ENCODE assay signal across 11 cellular contexts in genomic region chr14:89366580-89367448, GRCh38. TPM values are rescaled to one million over a fixed set of nuclear protein-coding genes. Genes with fewer than 3 reads are reported as not detected.
A peak's percentile ranks its signal among the peaks of the same experiment; 100 is the strongest.
DNase-seq lines count a peak whose midpoint lies in the region; ATAC-seq, FAIRE-seq and TF ChIP-seq lines count a peak whose summit lies in the region.
"Had no signal": no experiment of that assay in that cellular context is flagged by ENCODE, and none has a peak within 500 bp of the region (broad histone marks: within the 10 kb centered on the region; RNA-seq: fewer than 3 reads in every experiment).

No MANE protein-coding gene starts in this region.

- H2BK120ac ChIP-seq in H1 (replicated peaks; ENCODE audit: low read depth, low read length) = no peak overlapping the region

- H3K4me3 Mint-ChIP-seq in stimulated activated naive CD8-positive, alpha-beta T cell treated with anti-CD3 and anti-CD28 coated beads, Interleukin-15, Interleukin-2, amounts not matched to agents 100 ng/mL and 50 ng/mL, for 24 hours = peak overlapping the region; percentile 43
- H3K4me3 Mint-ChIP-seq in stimulated activated naive CD8-positive, alpha-beta T cell treated with anti-CD3 and anti-CD28 coated beads, Interleukin-15, amount 100 ng/mL, for 72 hours = peak overlapping the region in 1 of 2 donors; percentile 21

- H3K18ac ChIP-seq in H1 (ENCODE audit: extremely low read depth, low read length) = no peak overlapping the region

- H3K9ac ChIP-seq in H1 (replicated peaks in 1 of 4; ENCODE audit: extremely low read depth in 1 of 4, low read depth in 3 of 4, low read length in 3 of 4) = no peak overlapping the region; a peak in 1 of 7 replicates
- no peak overlapping the region for H3K9ac ChIP-seq in mucosa of rectum (ENCODE audit: low read depth in 1 of 2, low read length in 2 of 2)
- no peak overlapping the region for H3K9ac ChIP-seq in SK-N-SH

- DNase-seq in stimulated activated naive CD8-positive, alpha-beta T cell treated with anti-CD3 and anti-CD28 coated beads, Interleukin-15, amount 100 ng/mL, for 72 hours = no peak
- DNase-seq in H1 (ENCODE audit: low read depth in 1 of 2, low spot score in 2 of 2) (peak in 1 of 2 experiments; percentile 31), aorta (peak in 1 of 2 donors; percentile 74), cerebellum (ENCODE audit: low spot score) (no peak), SK-N-SH (no peak), T1000 (lab: John Stamatoyannopoulos, UW) (no peak)
- DNase-seq: brain microvascular endothelial cell, NCI-H1417 had no signal

- H3K36me3 ChIP-seq in H1 (ENCODE audit: control insufficient read depth in 2 of 4, insufficient read depth in 4 of 4, low read length in 3 of 4) (peaks cover 0 to 6% (median 0%) of the 10 kb centered on the region in 4 experiments; a peak in 2 of 8 replicates), mucosa of rectum (ENCODE audit: control insufficient read depth in 2 of 2, insufficient read depth in 2 of 2, low read length in 2 of 2) (no peaks in the 10 kb centered on the region), aorta (ENCODE audit: control insufficient read depth in 1 of 2, insufficient read depth in 2 of 2, low read length in 1 of 2) (no peaks in the 10 kb centered on the region), SK-N-SH (replicated peaks in 1 of 2; ENCODE audit: control insufficient read depth in 1 of 2, insufficient read depth in 2 of 2, low read length in 1 of 2) (peaks cover 0 to 2% of the 10 kb centered on the region in 2 experiments)
- H3K36me3 ChIP-seq: brain microvascular endothelial cell had no signal

- H3K4me2 ChIP-seq in H1 (ENCODE audit: insufficient read depth in 1 of 2, low read depth in 2 of 2, low read length in 2 of 2) (no peak overlapping the region), SK-N-SH (no peak overlapping the region)

- H3K4ac ChIP-seq in H1 (replicated peaks; ENCODE audit: insufficient read length, low read depth, low read length) = no peak overlapping the region

- peak overlapping the region; percentile 66 for H3K27ac Mint-ChIP-seq in stimulated activated naive CD8-positive, alpha-beta T cell treated with anti-CD3 and anti-CD28 coated beads, Interleukin-15, Interleukin-2, amounts not matched to agents 100 ng/mL and 50 ng/mL, for 24 hours
- peak overlapping the region in 1 of 2 donors; percentile 19 for H3K27ac Mint-ChIP-seq in stimulated activated naive CD8-positive, alpha-beta T cell treated with anti-CD3 and anti-CD28 coated beads, Interleukin-15, amount 100 ng/mL, for 72 hours

- H4K8ac ChIP-seq in H1 (ENCODE audit: extremely low read depth, insufficient read depth, low read length) = no peak overlapping the region

- H2BK15ac ChIP-seq in H1 (ENCODE audit: low read length) = no peak overlapping the region

- FAIRE-seq in H1 (lab: Jason Lieb, UNC) = no peak

- no peaks in the 10 kb centered on the region for H3K9me3 ChIP-seq in H1 (ENCODE audit: insufficient read depth in 2 of 2, low read depth in 1 of 2, low read length in 1 of 2)
- H3K9me3 ChIP-seq in mucosa of rectum (ENCODE audit: control insufficient read depth in 2 of 2, low read length in 2 of 2) = no peaks in the 10 kb centered on the region
- H3K9me3 ChIP-seq in aorta (ENCODE audit: control insufficient read depth, low read length) = no peaks in the 10 kb centered on the region
- no peaks in the 10 kb centered on the region for H3K9me3 ChIP-seq in SK-N-SH

- ATAC-seq in stimulated activated naive CD8-positive, alpha-beta T cell treated with anti-CD3 and anti-CD28 coated beads, Interleukin-15, amount 100 ng/mL, for 72 hours = no peak
- ATAC-seq in aorta (ENCODE audit: low FRiP score) = peak; percentile 39
- ATAC-seq: Panc1 had no signal

- H2AFZ ChIP-seq in H1 (ENCODE audit: low read length) (no peak overlapping the region), SK-N-SH (ENCODE audit: low read depth) (no peak overlapping the region)

- H2BK20ac ChIP-seq in H1 (ENCODE audit: low read length) = no peak overlapping the region

- peaks cover 17% of the 10 kb centered on the region for H3K36me3 Mint-ChIP-seq in stimulated activated naive CD8-positive, alpha-beta T cell treated with anti-CD3 and anti-CD28 coated beads, Interleukin-15, Interleukin-2, amounts not matched to agents 100 ng/mL and 50 ng/mL, for 24 hours (ENCODE audit: low read depth)

- H3K4me1 Mint-ChIP-seq in stimulated activated naive CD8-positive, alpha-beta T cell treated with anti-CD3 and anti-CD28 coated beads, Interleukin-15, Interleukin-2, amounts not matched to agents 100 ng/mL and 50 ng/mL, for 24 hours (ENCODE audit: low read depth) = peaks cover 80% of the 10 kb centered on the region
- peaks cover 83% of the 10 kb centered on the region for H3K4me1 Mint-ChIP-seq in stimulated activated naive CD8-positive, alpha-beta T cell treated with anti-CD3 and anti-CD28 coated beads, Interleukin-15, amount 100 ng/mL, for 72 hours

- no peak overlapping the region for H3K23ac ChIP-seq in H1 (ENCODE audit: insufficient read length)

- no peak for TF ChIP-seq POLR2A in H1 (IDR thresholded peaks at IDR 0.05; ENCODE audit: control extremely low read depth in 1 of 2, low read depth in 2 of 2, low read length in 2 of 2)

- H3K27me3 ChIP-seq in H1 (replicated peaks in 1 of 4; ENCODE audit: control insufficient read depth in 3 of 4, extremely low read depth in 1 of 4, insufficient read depth in 3 of 4, low read length in 3 of 4) (no peaks in the 10 kb centered on the region), mucosa of rectum (ENCODE audit: control insufficient read depth in 2 of 2, insufficient read depth in 2 of 2, low read length in 2 of 2) (no peaks in the 10 kb centered on the region), aorta (ENCODE audit: control insufficient read depth in 1 of 2, insufficient read depth in 2 of 2, low read length in 1 of 2) (no peaks in the 10 kb centered on the region), SK-N-SH (ENCODE audit: insufficient read depth) (no peaks in the 10 kb centered on the region)
- H3K27me3 ChIP-seq: brain microvascular endothelial cell had no signal

- no peak overlapping the region for H4K91ac ChIP-seq in H1 (replicated peaks; ENCODE audit: insufficient read length, low read length)

- no peak overlapping the region; the same call in 1 of the 2 replicates for H2BK12ac ChIP-seq in H1 (ENCODE audit: low read depth, low read length)

- CTCF ChIA-PET in H1 (lab: Charles Lee; ENCODE audit: partially characterized antibody) (interaction anchor here (1.1 kb wide), 1 partner anchor 8 kb away, joined by 3 read pairs; no protein-coding TSS in a partner anchor), SK-N-SH (lab: Yijun Ruan, JAX) (no interaction called here)

- H2AK5ac ChIP-seq in H1 (ENCODE audit: low read depth, low read length) = no peak overlapping the region

- H3K4me1 ChIP-seq in H1 (replicated peaks in 1 of 4; ENCODE audit: control insufficient read depth in 3 of 4, insufficient read depth in 4 of 4, low read length in 3 of 4) (peaks cover 2 to 27% (median 17%) of the 10 kb centered on the region in 4 experiments), mucosa of rectum (ENCODE audit: control insufficient read depth in 2 of 2, insufficient read depth in 2 of 2, low read length in 2 of 2) (peaks cover 33 to 38% of the 10 kb centered on the region in 2 donors), aorta (ENCODE audit: control insufficient read depth in 1 of 2, insufficient read depth in 2 of 2, low read length in 2 of 2) (peaks cover 2 to 6% of the 10 kb centered on the region in 2 donors), SK-N-SH (ENCODE audit: control insufficient read depth in 1 of 2, insufficient read depth in 2 of 2, low read depth in 1 of 2, low read length in 1 of 2) (peaks cover 9 to 17% of the 10 kb centered on the region in 2 experiments; a peak in 2 of 4 replicates)

- TF ChIP-seq CTCF in H1 (IDR thresholded peaks at IDR 0.05; ENCODE audit: control extremely low read depth in 1 of 3, insufficient read depth in 1 of 3, low read depth in 1 of 3, low read length in 3 of 3) (no peak), SK-N-SH (IDR thresholded peaks at IDR 0.05) (no peak)

- no peaks in the 10 kb centered on the region for H3K27me3 Mint-ChIP-seq in stimulated activated naive CD8-positive, alpha-beta T cell treated with anti-CD3 and anti-CD28 coated beads, Interleukin-15, Interleukin-2, amounts not matched to agents 100 ng/mL and 50 ng/mL, for 24 hours
- H3K27me3 Mint-ChIP-seq in stimulated activated naive CD8-positive, alpha-beta T cell treated with anti-CD3 and anti-CD28 coated beads, Interleukin-15, amount 100 ng/mL, for 72 hours = no peaks in the 10 kb centered on the region

- H3K4me3 ChIP-seq in H1 (ENCODE audit: extremely low read depth in 1 of 4, insufficient read depth in 2 of 4, low read depth in 3 of 4, low read length in 4 of 4) (no peak overlapping the region), mucosa of rectum (ENCODE audit: low read length in 2 of 2) (peak overlapping the region in 1 of 2 donors; percentile 49), aorta (ENCODE audit: low read length in 2 of 2) (peak overlapping the region in 1 of 2 donors; percentile 23), SK-N-SH (ENCODE audit: low read depth in 2 of 2, low read length in 1 of 2) (no peak overlapping the region)

- no peak overlapping the region for H3K14ac ChIP-seq in H1 (ENCODE audit: insufficient read length)

- H3F3A ChIP-seq in SK-N-SH (replicated peaks; ENCODE audit: insufficient read depth) = no peaks in the 10 kb centered on the region

- H3K79me2 ChIP-seq in H1 (ENCODE audit: control insufficient read depth in 1 of 2, insufficient read depth in 2 of 2, low read length in 2 of 2) (peaks cover 36 to 90% of the 10 kb centered on the region in 2 experiments), SK-N-SH (ENCODE audit: insufficient read depth) (peaks cover 19% of the 10 kb centered on the region)

- H3K79me1 ChIP-seq in H1 (ENCODE audit: low read depth, low read length) = peaks cover 15% of the 10 kb centered on the region

- TF ChIP-seq RAD21 in H1 (IDR thresholded peaks at IDR 0.05 in 1 of 2, conservative IDR thresholded peaks at IDR 0.05 in 1 of 2; ENCODE audit: low read depth in 2 of 2, low read length in 2 of 2) = no peak
- no peak for TF ChIP-seq RAD21 in SK-N-SH (IDR thresholded peaks at IDR 0.05; ENCODE audit: low read length)

- no peaks in the 10 kb centered on the region for H3K9me2 ChIP-seq in SK-N-SH

- peaks cover 4% of the 10 kb centered on the region for H3K9me3 Mint-ChIP-seq in stimulated activated naive CD8-positive, alpha-beta T cell treated with anti-CD3 and anti-CD28 coated beads, Interleukin-15, Interleukin-2, amounts not matched to agents 100 ng/mL and 50 ng/mL, for 24 hours
- H3K9me3 Mint-ChIP-seq in stimulated activated naive CD8-positive, alpha-beta T cell treated with anti-CD3 and anti-CD28 coated beads, Interleukin-15, amount 100 ng/mL, for 72 hours = peaks cover 0 to 7% of the 10 kb centered on the region in 2 donors

- H3K23me2 ChIP-seq in H1 (ENCODE audit: low read depth, low read length) = no peaks in the 10 kb centered on the region; the same call in 1 of the 2 replicates

- no peak overlapping the region for H4K5ac ChIP-seq in H1 (ENCODE audit: insufficient read length, low read depth, low read length)

- H2BK5ac ChIP-seq in H1 (ENCODE audit: low read depth, low read length) = 0 out of 2 replicates have a peak overlapping the region, but pooled peaks have one; percentile 31

- intact Hi-C loops in aorta (cut with DNase I) = no loop called here

- H3K27ac ChIP-seq in H1 (ENCODE audit: low read depth, low read length) (no peak overlapping the region), mucosa of rectum (ENCODE audit: low read depth in 2 of 2, low read length in 2 of 2) (peak overlapping the region; percentile 34 to 58), aorta (ENCODE audit: low read depth in 1 of 2, low read length in 2 of 2) (peak overlapping the region in 1 of 2 donors; percentile 1), SK-N-SH (ENCODE audit: low read depth in 2 of 2, low read length in 1 of 2) (no peak overlapping the region; a peak in 1 of 4 replicates)
- H3K27ac ChIP-seq: brain microvascular endothelial cell had no signal

- TF ChIP-seq EP300 in H1 (IDR thresholded peaks at IDR 0.05; ENCODE audit: borderline replicate concordance in 1 of 2, low read depth in 2 of 2, low read length in 2 of 2) (no peak), SK-N-SH (IDR thresholded peaks at IDR 0.05; ENCODE audit: borderline replicate concordance in 1 of 2, low read depth in 1 of 2, low read length in 1 of 2) (no peak)

- POLR2A ChIA-PET in H1 (lab: Charles Lee; ENCODE audit: partially characterized antibody) = interaction anchor here (3.6 kb wide), 1 partner anchor 8 kb away, joined by 8 read pairs; no protein-coding TSS in a partner anchor
- POLR2A ChIA-PET in SK-N-SH (lab: Yijun Ruan, JAX) = no interaction called here

- peaks cover 4 to 7% of the 10 kb centered on the region in 2 experiments for H4K20me1 ChIP-seq in H1 (replicated peaks in 1 of 2; ENCODE audit: control insufficient read depth in 1 of 2, insufficient read depth in 2 of 2, low read length in 2 of 2)
- H4K20me1 ChIP-seq in SK-N-SH (ENCODE audit: insufficient read depth) = no peaks in the 10 kb centered on the region; the same call in 1 of the 2 replicates

- no peak overlapping the region for H3K56ac ChIP-seq in H1 (replicated peaks; ENCODE audit: insufficient read length, low read depth, low read length)

- 91% methylated on average over 14 of the region's 14 CpGs; no CpG with 5 or more reads in 1 of the 2 experiments for WGBS in H1 (ENCODE audit: extremely low coverage in 1 of 2, insufficient coverage in 1 of 2, insufficient read length in 1 of 2, insufficient replicate concordance in 2 of 2, low coverage in 1 of 2, low lambda C conversion rate in 2 of 2, missing lambda C conversion rate in 1 of 2), 2 experiments
- WGBS in aorta, 2 donors = 32 to 33% methylated on average over 14 of the region's 14 CpGs
- WGBS in SK-N-SH (ENCODE audit: low lambda C conversion rate) = 87% methylated on average over 14 of the region's 14 CpGs

RNA-seq across cellular contexts. Expression of gene FOXN3, which starts 50.2 kb away (rescaled TPM):
- total RNA-seq in H1 (2021; fragmentation: NEBNext Ultra II Directional; extraction: Animal tissue kit (Norgen Biotek cat#: 25700)) = 165 and 178 TPM in 2 replicates
- polyA plus RNA-seq in H1 (2011; rRNA removed) = 52.6 and 76.3 TPM in 2 replicates
- polyA plus RNA-seq in H1 (2011; cell fraction: cytosol; rRNA removed) = 50.2 TPM
- polyA plus RNA-seq in H1 (2011; cell fraction: nucleus; rRNA removed) = 191 TPM
- polyA plus RNA-seq in H1 (2012, experiment 1 of 2) = 51.0 to 70.0 TPM (median 65.0 TPM) in 4 replicates
- polyA plus RNA-seq in H1 (2012, experiment 2 of 2) = 16.0 TPM
- 81.3 TPM for polyA plus RNA-seq in H1 (2013, experiment 1 of 2)
- polyA plus RNA-seq in H1 (2013, experiment 2 of 2) = 76.7 TPM
- 259 and 262 TPM in 2 replicates for polyA minus RNA-seq in H1 (2011; rRNA and poly(A)+ RNA removed)
- 110 TPM for polyA minus RNA-seq in H1 (2011; cell fraction: cytosol; rRNA and poly(A)+ RNA removed)
- polyA minus RNA-seq in H1 (2011; cell fraction: nucleus; rRNA and poly(A)+ RNA removed) = 411 TPM
- total RNA-seq in aorta = 100 to 1,000 TPM; 150 to 225 TPM
- polyA plus RNA-seq in aorta = 10 to 100 TPM; 21.4 to 51.8 TPM
- 57.6 TPM for total RNA-seq in cerebellum
- polyA plus RNA-seq in SK-N-SH (2012; rRNA removed) = 9.8 and 12.0 TPM in 2 replicates
- 10.5 and 11.9 TPM in 2 replicates for polyA plus RNA-seq in SK-N-SH (2012; cell fraction: cytosol; rRNA removed)
- 9.6 and 9.8 TPM in 2 replicates for polyA plus RNA-seq in SK-N-SH (2012; cell fraction: nucleus; rRNA removed)

Comparison
In these comparisons a context has a peak if more than half of its experiments do, and no peak if none do; other contexts are left out.
1. H3K27ac ChIP-seq: peak in mucosa of rectum (2 of 2); none in H1 (single experiment) and SK-N-SH (0 of 2).